8 cellular contexts compared by ENCODE assay signal in genomic region chr19:42028304-42029216, GRCh38. TPM values are rescaled to one million over a fixed set of nuclear protein-coding genes. Genes with fewer than 3 reads are reported as not detected.
DNase-seq lines count a peak whose midpoint lies in the region; ATAC-seq and TF ChIP-seq lines count a peak whose summit lies in the region.

No MANE protein-coding gene starts in this region.

- TF ChIP-seq CTCF in CD4-positive, alpha-beta T cell (IDR thresholded peaks at IDR 0.05), result peak; percentile 20
- no peak for TF ChIP-seq CTCF in omental fat pad (IDR thresholded peaks at IDR 0.05)

- no peak overlapping the region for H3K4me3 Mint-ChIP-seq in CD4-positive, alpha-beta T cell
- H3K4me3 Mint-ChIP-seq in activated CD8-positive, alpha-beta T cell treated with anti-CD3 and anti-CD28 coated beads, Interleukin-2, amount 10 ng/mL, durations not matched to agents 7 days and 5 days, result no peak overlapping the region

- H3K27me3 Mint-ChIP-seq in CD4-positive, alpha-beta T cell, result peaks cover 24% of the 10 kb centered on the region
- H3K27me3 Mint-ChIP-seq in activated CD8-positive, alpha-beta T cell treated with anti-CD3 and anti-CD28 coated beads, Interleukin-2, amount 10 ng/mL, durations not matched to agents 7 days and 5 days (ENCODE audit: low read depth), result peaks cover 10% of the 10 kb centered on the region

- peak in 2 of 10 experiments; percentile 3 to 11 for DNase-seq in CD4-positive, alpha-beta T cell
- peak; percentile 41 for DNase-seq in activated CD8-positive, alpha-beta T cell treated with anti-CD3 and anti-CD28 coated beads, Interleukin-2, amount 10 ng/mL, durations not matched to agents 7 days and 5 days
- peak; percentile 89 for DNase-seq in iPS-NIHi7 (ENCODE audit: extremely low spot score)
- DNase-seq in omental fat pad (ENCODE audit: low spot score), result no peak

- peaks cover 13% of the 10 kb centered on the region; the same call in 1 of the 2 replicates for H3K36me3 ChIP-seq in HUES6 (ENCODE audit: control insufficient read depth, insufficient read depth, low read length)

- H3K27ac ChIP-seq in CD4-positive, alpha-beta T cell (ENCODE audit: low read depth, low read length), result no peak overlapping the region
- H3K27ac ChIP-seq in HUES6 (ENCODE audit: low read depth, low read length), result no peak overlapping the region

- no peaks in the 10 kb centered on the region for H3K4me1 Mint-ChIP-seq in CD4-positive, alpha-beta T cell (ENCODE audit: low read depth)
- H3K4me1 Mint-ChIP-seq in activated CD8-positive, alpha-beta T cell treated with anti-CD3 and anti-CD28 coated beads, Interleukin-2, amount 10 ng/mL, durations not matched to agents 7 days and 5 days (ENCODE audit: low read depth), result no peaks in the 10 kb centered on the region

- H3K36me3 Mint-ChIP-seq in CD4-positive, alpha-beta T cell (ENCODE audit: low read depth), result no peaks in the 10 kb centered on the region
- H3K36me3 Mint-ChIP-seq in activated CD8-positive, alpha-beta T cell treated with anti-CD3 and anti-CD28 coated beads, Interleukin-2, amount 10 ng/mL, durations not matched to agents 7 days and 5 days (ENCODE audit: low read depth), result no peaks in the 10 kb centered on the region

- ATAC-seq in CD4-positive, alpha-beta T cell (ENCODE audit: poor library complexity), result no peak
- no peak for ATAC-seq in activated CD8-positive, alpha-beta T cell treated with anti-CD3 and anti-CD28 coated beads, Interleukin-2, amount 10 ng/mL, durations not matched to agents 7 days and 5 days
- no peak for ATAC-seq in GM21447 (IDR thresholded peaks at IDR 0.05; ENCODE audit: unreplicated experiment)
- no peak for ATAC-seq in HG03135 (IDR thresholded peaks at IDR 0.05; ENCODE audit: unreplicated experiment)
- no peak for ATAC-seq in omental fat pad (ENCODE audit: low FRiP score)
- no peak for ATAC-seq in HG03457 (IDR thresholded peaks at IDR 0.05; ENCODE audit: unreplicated experiment)

- POLR2A ChIA-PET in CD4-positive, alpha-beta T cell (lab: Charles Lee), result interaction anchor here (0.7 kb wide), 1 partner anchor 169 kb away, joined by 3 read pairs; no protein-coding TSS in a partner anchor
- POLR2A ChIA-PET in activated CD8-positive, alpha-beta T cell treated with anti-CD3 and anti-CD28 coated beads, Interleukin-2, amount 10 ng/mL, durations not matched to agents 7 days and 5 days (lab: Charles Lee), result no interaction called here

- H3K9me3 Mint-ChIP-seq in CD4-positive, alpha-beta T cell, result no peaks in the 10 kb centered on the region
- H3K9me3 Mint-ChIP-seq in activated CD8-positive, alpha-beta T cell treated with anti-CD3 and anti-CD28 coated beads, Interleukin-2, amount 10 ng/mL, durations not matched to agents 7 days and 5 days (ENCODE audit: insufficient read depth), result no peaks in the 10 kb centered on the region

- no peaks in the 10 kb centered on the region for H3K27me3 ChIP-seq in CD4-positive, alpha-beta T cell (ENCODE audit: control insufficient read depth, insufficient read depth, low read length)
- no peaks in the 10 kb centered on the region for H3K27me3 ChIP-seq in HUES6 (ENCODE audit: control insufficient read depth, insufficient read depth, low read length)

- CTCF ChIA-PET in CD4-positive, alpha-beta T cell (lab: Charles Lee), result no interaction called here
- CTCF ChIA-PET in activated CD8-positive, alpha-beta T cell treated with anti-CD3 and anti-CD28 coated beads, Interleukin-2, amount 10 ng/mL, durations not matched to agents 7 days and 5 days (lab: Charles Lee), result interaction anchor here (1.0 to 2.1 kb wide), 12 partner anchors 9 to 236 kb away, joined by 3 to 10 read pairs (median 4); partner anchors contain the start of gene RPS19

- H3K9me3 ChIP-seq in CD4-positive, alpha-beta T cell (ENCODE audit: control insufficient read depth, low read length), result no peaks in the 10 kb centered on the region
- no peaks in the 10 kb centered on the region for H3K9me3 ChIP-seq in HUES6 (ENCODE audit: control insufficient read depth, insufficient read depth, low read depth, low read length)

- intact Hi-C loops in CD4-positive, alpha-beta T cell (cut with DNase I, micrococcal nuclease), result no loop called here

- H3K4me1 ChIP-seq in HUES6 (ENCODE audit: control insufficient read depth, insufficient read depth, low read length), result peaks cover 20% of the 10 kb centered on the region

- peak overlapping the region; percentile 71 for H3K9ac ChIP-seq in HUES6 (ENCODE audit: low read length)

- no peak overlapping the region for H3K27ac Mint-ChIP-seq in CD4-positive, alpha-beta T cell
- H3K27ac Mint-ChIP-seq in activated CD8-positive, alpha-beta T cell treated with anti-CD3 and anti-CD28 coated beads, Interleukin-2, amount 10 ng/mL, durations not matched to agents 7 days and 5 days, result no peak overlapping the region

- peak overlapping the region; percentile 65 for H3K4me3 ChIP-seq in HUES6 (ENCODE audit: low read depth, low read length)

RNA-seq across cellular contexts. Expression of gene ATP1A3, which starts 34.5 kb away (rescaled TPM):
- total RNA-seq in CD4-positive, alpha-beta T cell, result 1 to 10 TPM; 3.2 to 4.6 TPM
- total RNA-seq in activated CD8-positive, alpha-beta T cell treated with anti-CD3 and anti-CD28 coated beads, Interleukin-2, amount 10 ng/mL, durations not matched to agents 7 days and 5 days, result 1 to 10 TPM; 2.3 to 3.3 TPM
- under 1 TPM in 2 of 4 donors, not detected in 2; 0.13 to 0.28 TPM for total RNA-seq in omental fat pad

RNA-seq across cellular contexts. Expression of gene GRIK5, which starts 41.4 kb away (rescaled TPM):
- under 1 TPM; 0.66 to 0.75 TPM for total RNA-seq in CD4-positive, alpha-beta T cell
- under 1 TPM; 0.37 to 0.73 TPM for total RNA-seq in activated CD8-positive, alpha-beta T cell treated with anti-CD3 and anti-CD28 coated beads, Interleukin-2, amount 10 ng/mL, durations not matched to agents 7 days and 5 days
- total RNA-seq in omental fat pad, result 1 to 10 TPM in 3 of 4 donors, under 1 TPM in 1; 0.32 to 2.1 (median 1.6) TPM

RNA-seq across cellular contexts. Expression of gene ZNF574, which starts 47.4 kb away (rescaled TPM):
- 10 to 100 TPM; 21.5 to 24.0 TPM for total RNA-seq in CD4-positive, alpha-beta T cell
- total RNA-seq in activated CD8-positive, alpha-beta T cell treated with anti-CD3 and anti-CD28 coated beads, Interleukin-2, amount 10 ng/mL, durations not matched to agents 7 days and 5 days, result 10 to 100 TPM; 14.0 to 14.3 TPM
- 10 to 100 TPM; 11.6 to 22.9 (median 12.8) TPM for total RNA-seq in omental fat pad
